Comparison of ENCODE assay signal across 8 cellular contexts in genomic region chr6:12605888-12606345, GRCh38.
DNase-seq lines count a peak whose midpoint lies in the region; ATAC-seq, FAIRE-seq and TF ChIP-seq lines count a peak whose summit lies in the region.

No MANE protein-coding gene starts in this region.

- H3K4me1 Mint-ChIP-seq in CD4-positive, alpha-beta memory T cell = peaks cover 0 to 3% (median 1%) of the 10 kb centered on the region in 4 donors
- no peaks in the 10 kb centered on the region for H3K4me1 Mint-ChIP-seq in activated CD8-positive, alpha-beta T cell treated with anti-CD3 and anti-CD28 coated beads for 36 hours (ENCODE audit: low read depth)

- CTCF ChIA-PET in CD4-positive, alpha-beta memory T cell (lab: Charles Lee; ENCODE audit: partially characterized antibody) = interaction anchor here (0.9 to 1.4 kb wide), 3 partner anchors 24 to 951 kb away, joined by 3 to 9 read pairs (median 4); no protein-coding TSS in a partner anchor
- CTCF ChIA-PET in activated CD8-positive, alpha-beta T cell treated with anti-CD3 and anti-CD28 coated beads for 36 hours (lab: Charles Lee) = interaction anchor here (0.7 to 2.0 kb wide), 11 partner anchors 12 to 1022 kb away, joined by 3 to 10 read pairs (median 3); partner anchors contain the start of gene EDN1

- peaks cover 6 to 7% of the 10 kb centered on the region in 2 donors for H3K27me3 Mint-ChIP-seq in CD4-positive, alpha-beta memory T cell
- peaks cover 14% of the 10 kb centered on the region for H3K27me3 Mint-ChIP-seq in activated CD8-positive, alpha-beta T cell treated with anti-CD3 and anti-CD28 coated beads for 36 hours

- no peak overlapping the region for H3K27ac ChIP-seq in CD4-positive, alpha-beta memory T cell (ENCODE audit: low read depth, low read length)
- no peak overlapping the region for H3K27ac ChIP-seq in pancreas

- no peaks in the 10 kb centered on the region for H3K9me3 ChIP-seq in CD4-positive, alpha-beta memory T cell (ENCODE audit: control insufficient read depth in 1 of 2, low read length in 2 of 2)
- H3K9me3 ChIP-seq in pancreas = no peaks in the 10 kb centered on the region

- peak; percentile 65 for TF ChIP-seq CTCF in activated CD8-positive, alpha-beta T cell treated with anti-CD3 and anti-CD28 coated beads for 36 hours (IDR thresholded peaks at IDR 0.05)
- TF ChIP-seq CTCF in pancreas (IDR thresholded peaks at IDR 0.05) = peak; percentile 19 to 57 (median 54)

- ATAC-seq in GM19043 (IDR thresholded peaks at IDR 0.05; ENCODE audit: low read depth, unreplicated experiment) (peak; percentile 44), HG03378 (IDR thresholded peaks at IDR 0.05; ENCODE audit: unreplicated experiment) (peak; percentile 42), pancreas (peak; percentile 83 to 94 (median 90)), GM18873 (IDR thresholded peaks at IDR 0.05; ENCODE audit: low FRiP score, unreplicated experiment) (no peak)
- ATAC-seq in activated CD8-positive, alpha-beta T cell treated with anti-CD3 and anti-CD28 coated beads for 36 hours = peak; percentile 75

- intact Hi-C loops in CD4-positive, alpha-beta memory T cell (cut with micrococcal nuclease) = loop anchor here (2.0 kb wide), 1 partner anchor 1021 kb away; no protein-coding TSS in a partner anchor
- intact Hi-C loops in activated CD8-positive, alpha-beta T cell treated with anti-CD3 and anti-CD28 coated beads for 36 hours (cut with micrococcal nuclease) = loop anchor here (5.0 to 10.0 kb wide), 3 partner anchors 311 to 1019 kb away; partner anchors contain the start of gene EDN1
- intact Hi-C loops in pancreas (cut with DNase I) = loop anchor here in 1 of 3 donors (10.0 kb wide), 1 partner anchor 951 kb away; no protein-coding TSS in a partner anchor

- no peaks in the 10 kb centered on the region for H3K36me3 Mint-ChIP-seq in CD4-positive, alpha-beta memory T cell
- H3K36me3 Mint-ChIP-seq in activated CD8-positive, alpha-beta T cell treated with anti-CD3 and anti-CD28 coated beads for 36 hours (ENCODE audit: low read depth) = no peaks in the 10 kb centered on the region

- POLR2A ChIA-PET in CD4-positive, alpha-beta memory T cell (lab: Charles Lee; ENCODE audit: partially characterized antibody) = no interaction called here
- POLR2A ChIA-PET in activated CD8-positive, alpha-beta T cell treated with anti-CD3 and anti-CD28 coated beads for 36 hours (lab: Charles Lee) = no interaction called here

- FAIRE-seq in pancreas (lab: Jason Lieb, UNC) = peak; percentile 56

- H3K36me3 ChIP-seq in CD4-positive, alpha-beta memory T cell (ENCODE audit: insufficient read depth, low read length) = no peaks in the 10 kb centered on the region
- H3K36me3 ChIP-seq in pancreas = no peaks in the 10 kb centered on the region

- H3K4me3 Mint-ChIP-seq in CD4-positive, alpha-beta memory T cell = no peak overlapping the region
- H3K4me3 Mint-ChIP-seq in activated CD8-positive, alpha-beta T cell treated with anti-CD3 and anti-CD28 coated beads for 36 hours = no peak overlapping the region

- H3K27me3 ChIP-seq in CD4-positive, alpha-beta memory T cell (ENCODE audit: insufficient read depth, low read length) = no peaks in the 10 kb centered on the region
- H3K27me3 ChIP-seq in pancreas = no peaks in the 10 kb centered on the region

- H3K9me3 Mint-ChIP-seq in CD4-positive, alpha-beta memory T cell = no peaks in the 10 kb centered on the region
- no peaks in the 10 kb centered on the region for H3K9me3 Mint-ChIP-seq in activated CD8-positive, alpha-beta T cell treated with anti-CD3 and anti-CD28 coated beads for 36 hours

- DNase-seq in CD4-positive, alpha-beta memory T cell = peak in 4 of 5 donors; percentile 14 to 19 (median 18)
- DNase-seq in NCI-H69 (lab: John Stamatoyannopoulos, UW) (peak; percentile 75), foreskin melanocyte (peak; percentile 35), pancreas (peak in 3 of 6 donors; percentile 34 to 53 (median 51))
- peak; percentile 62 for DNase-seq in activated CD8-positive, alpha-beta T cell treated with anti-CD3 and anti-CD28 coated beads for 36 hours

- no peak overlapping the region for H3K4me3 ChIP-seq in CD4-positive, alpha-beta memory T cell (ENCODE audit: low read length in 2 of 2)
- no peak overlapping the region for H3K4me3 ChIP-seq in pancreas

- no peak overlapping the region for H3K27ac Mint-ChIP-seq in CD4-positive, alpha-beta memory T cell
- H3K27ac Mint-ChIP-seq in activated CD8-positive, alpha-beta T cell treated with anti-CD3 and anti-CD28 coated beads for 36 hours = no peak overlapping the region

- H3K4me1 ChIP-seq in CD4-positive, alpha-beta memory T cell (ENCODE audit: insufficient read depth, low read length) = no peaks in the 10 kb centered on the region
- H3K4me1 ChIP-seq in pancreas = no peaks in the 10 kb centered on the region

- 38 to 41% methylated on average over 7 of the region's 7 CpGs for WGBS in pancreas, 2 donors
